In the genomic region with DNA sequence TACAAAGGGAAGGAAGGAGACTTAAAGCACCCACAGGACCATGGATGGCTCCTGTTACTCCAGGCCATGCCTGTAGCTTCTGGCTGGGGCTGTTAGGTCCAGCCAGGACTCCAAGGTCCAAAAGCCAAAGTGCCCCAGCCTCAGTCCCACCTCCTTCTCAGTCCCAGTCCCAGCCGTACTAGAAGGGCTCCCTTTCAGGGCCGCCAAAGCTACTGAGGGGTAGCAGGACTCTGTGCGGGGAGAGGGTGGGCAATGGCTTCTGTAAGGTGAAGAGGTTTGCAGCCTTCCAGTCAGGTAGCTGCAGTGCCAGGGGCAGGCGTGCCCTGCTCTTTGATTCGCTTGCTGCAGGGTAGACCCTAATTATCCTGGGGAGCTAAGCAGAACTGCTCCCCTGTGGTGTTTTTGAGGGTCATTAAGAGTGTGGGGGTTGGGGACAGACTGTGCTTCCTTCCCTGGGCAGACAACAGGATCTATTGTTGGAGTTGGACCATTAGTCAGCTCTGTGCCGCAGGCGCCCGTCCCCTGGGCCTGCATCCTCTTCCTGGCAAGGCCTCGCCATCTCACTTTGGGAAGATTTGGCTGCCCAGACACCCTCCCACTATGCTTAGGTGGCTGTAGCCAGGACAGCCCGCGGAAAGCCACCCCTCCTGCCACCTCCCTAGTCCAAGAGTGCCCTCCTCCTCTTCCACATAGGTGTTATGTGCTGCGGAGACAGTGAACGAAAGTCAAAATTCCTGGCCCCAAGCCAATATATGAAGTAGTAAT, we compare ENCODE assay signal across 1 cellular context.
TF ChIP-seq lines count a peak whose summit lies in the region.

No MANE protein-coding gene starts in this region.

TF ChIP-seq in IMR-90, 13 proteins besides CTCF, POLR2A, EP300 and RAD21 (continued from another document):
- no peak for TF ChIP-seq CHD1 (IDR thresholded peaks at IDR 0.05; ENCODE audit: low read depth, low read length)
- no peak for TF ChIP-seq RFX5 (IDR thresholded peaks at IDR 0.05; ENCODE audit: low read depth, low read length)
- no peak for TF ChIP-seq FOS (IDR thresholded peaks at IDR 0.05; ENCODE audit: low read depth, low read length)
- TF ChIP-seq MAFK (IDR thresholded peaks at IDR 0.05; ENCODE audit: low read depth, low read length), result no peak
- TF ChIP-seq, protein P1, sequence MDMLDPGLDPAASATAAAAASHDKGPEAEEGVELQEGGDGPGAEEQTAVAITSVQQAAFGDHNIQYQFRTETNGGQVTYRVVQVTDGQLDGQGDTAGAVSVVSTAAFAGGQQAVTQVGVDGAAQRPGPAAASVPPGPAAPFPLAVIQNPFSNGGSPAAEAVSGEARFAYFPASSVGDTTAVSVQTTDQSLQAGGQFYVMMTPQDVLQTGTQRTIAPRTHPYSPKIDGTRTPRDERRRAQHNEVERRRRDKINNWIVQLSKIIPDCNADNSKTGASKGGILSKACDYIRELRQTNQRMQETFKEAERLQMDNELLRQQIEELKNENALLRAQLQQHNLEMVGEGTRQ (IDR thresholded peaks at IDR 0.05; ENCODE audit: low read depth, low read length), result no peak
- no peak for TF ChIP-seq MXI1 (IDR thresholded peaks at IDR 0.05; ENCODE audit: borderline replicate concordance, low read depth, low read length)
- TF ChIP-seq RCOR1 (IDR thresholded peaks at IDR 0.05; ENCODE audit: insufficient replicate concordance, low read length), result no peak
- no peak for TF ChIP-seq NFE2L2 (IDR thresholded peaks at IDR 0.05; ENCODE audit: low read depth, low read length)
- TF ChIP-seq, protein P2, sequence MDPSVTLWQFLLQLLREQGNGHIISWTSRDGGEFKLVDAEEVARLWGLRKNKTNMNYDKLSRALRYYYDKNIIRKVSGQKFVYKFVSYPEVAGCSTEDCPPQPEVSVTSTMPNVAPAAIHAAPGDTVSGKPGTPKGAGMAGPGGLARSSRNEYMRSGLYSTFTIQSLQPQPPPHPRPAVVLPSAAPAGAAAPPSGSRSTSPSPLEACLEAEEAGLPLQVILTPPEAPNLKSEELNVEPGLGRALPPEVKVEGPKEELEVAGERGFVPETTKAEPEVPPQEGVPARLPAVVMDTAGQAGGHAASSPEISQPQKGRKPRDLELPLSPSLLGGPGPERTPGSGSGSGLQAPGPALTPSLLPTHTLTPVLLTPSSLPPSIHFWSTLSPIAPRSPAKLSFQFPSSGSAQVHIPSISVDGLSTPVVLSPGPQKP (IDR thresholded peaks at IDR 0.05; ENCODE audit: borderline replicate concordance, low read depth, low read length), result no peak
TF ChIP-seq in IMR-90: peak in this region for 0.
